Comparison of ENCODE assay signal across 14 cellular contexts in the genomic region with DNA sequence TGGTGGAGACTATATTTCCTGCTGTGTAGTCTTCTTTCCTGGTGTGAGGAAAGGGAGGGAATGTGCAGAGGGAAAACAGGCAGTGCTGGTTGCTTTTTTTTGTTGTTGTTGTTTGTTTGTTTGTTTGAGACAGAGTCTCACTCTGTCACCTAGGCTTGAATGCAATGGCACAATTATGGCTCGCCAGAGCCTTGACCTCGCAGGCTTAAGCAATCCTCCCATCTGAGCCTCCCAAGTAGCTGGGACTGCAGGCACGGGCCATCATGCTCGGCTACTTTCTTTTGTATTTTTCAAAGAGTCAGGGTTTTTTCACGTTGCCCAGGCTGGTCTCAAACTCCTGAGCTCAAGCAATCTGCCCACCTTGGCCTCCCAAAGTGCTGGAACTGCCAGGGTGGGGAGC.
"Had no signal": no experiment of that assay in that cellular context is flagged by ENCODE, and none has a peak within 500 bp of the region (broad histone marks: within the 10 kb centered on the region; RNA-seq: fewer than 3 reads in every experiment).

No MANE protein-coding gene starts in this region.

- H3K27me3 ChIP-seq: left lung, pancreas, sigmoid colon, tibial nerve, upper lobe of left lung, vagina had no signal

- H3K36me3 Mint-ChIP-seq: natural killer cell treated with Interleukin-12 subunit alpha and Interleukin-12 subunit beta and Interleukin-15 and Interleukin-18, amount 100 ng/mL, for 72 hours; stimulated activated memory B cell treated with anti-CD40 and anti-IgM and Interleukin-4, amounts not matched to agents 10 μg/mL and 1 μg/mL and 100 μg/mL, for 72 hours had no signal

- H3K36me3 ChIP-seq: left lung, lower lobe of right lung, pancreas, sigmoid colon, upper lobe of left lung, vagina had no signal

- H3K4me3 Mint-ChIP-seq: mesothelial cell of epicardium; natural killer cell treated with Interleukin-12 subunit alpha and Interleukin-12 subunit beta and Interleukin-15 and Interleukin-18, amount 100 ng/mL, for 72 hours; stimulated activated memory B cell treated with anti-CD40 and anti-IgM and Interleukin-4, amounts not matched to agents 10 μg/mL and 1 μg/mL and 100 μg/mL, for 72 hours; stimulated activated naive CD8-positive, alpha-beta T cell treated with anti-CD3 and anti-CD28 coated beads, Interleukin-15, amount 100 ng/mL, for 72 hours had no signal

- H3K27ac Mint-ChIP-seq: mesothelial cell of epicardium; natural killer cell treated with Interleukin-12 subunit alpha and Interleukin-12 subunit beta and Interleukin-15 and Interleukin-18, amount 100 ng/mL, for 72 hours; stimulated activated memory B cell treated with anti-CD40 and anti-IgM and Interleukin-4, amounts not matched to agents 10 μg/mL and 1 μg/mL and 100 μg/mL, for 72 hours had no signal

- H3K9me3 ChIP-seq: left lung, lower lobe of right lung, pancreas, psoas muscle, sigmoid colon, tibial nerve, upper lobe of left lung, vagina had no signal

- H3K4me1 ChIP-seq: pancreas, psoas muscle had no signal

- H3K4me2 ChIP-seq: smooth muscle cell had no signal

- H3K4me3 ChIP-seq: left lung, lower lobe of right lung, pancreas, psoas muscle, sigmoid colon, smooth muscle cell, tibial nerve, upper lobe of left lung, vagina had no signal

- H3K27ac ChIP-seq: left lung, lower lobe of right lung, pancreas, psoas muscle, sigmoid colon, tibial nerve, upper lobe of left lung, vagina had no signal

- H3K27me3 Mint-ChIP-seq: naive thymus-derived CD4-positive, alpha-beta T cell; natural killer cell treated with Interleukin-12 subunit alpha and Interleukin-12 subunit beta and Interleukin-15 and Interleukin-18, amount 100 ng/mL, for 72 hours; stimulated activated naive CD8-positive, alpha-beta T cell treated with anti-CD3 and anti-CD28 coated beads, Interleukin-15, amount 100 ng/mL, for 72 hours had no signal
